Comparison of ENCODE assay signal across 17 cellular contexts in genomic region chr3:134709563-134710312, GRCh38. TPM values are rescaled to one million over a fixed set of nuclear protein-coding genes. Genes with fewer than 3 reads are reported as not detected.
DNase-seq lines count a peak whose midpoint lies in the region; ATAC-seq and TF ChIP-seq lines count a peak whose summit lies in the region.
"Had no signal": no experiment of that assay in that cellular context is flagged by ENCODE, and none has a peak within 500 bp of the region (broad histone marks: within the 10 kb centered on the region; RNA-seq: fewer than 3 reads in every experiment).

No MANE protein-coding gene starts in this region.

- H3K27me3 Mint-ChIP-seq in activated CD4-positive, alpha-beta T cell treated with anti-CD3 and anti-CD28 coated beads, Interleukin-2, amount 10 ng/mL, durations not matched to agents 24 days and 14 days: peaks cover 2% of the 10 kb centered on the region
- H3K27me3 Mint-ChIP-seq in activated naive CD4-positive, alpha-beta T cell treated with anti-CD3 and anti-CD28 coated beads for 36 hours (ENCODE audit: low read depth): peaks cover 2% of the 10 kb centered on the region

- no peak for TF ChIP-seq CTCF in cardiac fibroblast (IDR thresholded peaks at IDR 0.05; ENCODE audit: low read depth, low read length)
- no peak for TF ChIP-seq CTCF in left lung (IDR thresholded peaks at IDR 0.05)
- no peak for TF ChIP-seq CTCF in spleen (IDR thresholded peaks at IDR 0.05 in 8 of 11, conservative IDR thresholded peaks at IDR 0.05 in 3 of 11)

- WGBS in spleen, 5 donors: 69 to 80% (median 76%) methylated on average over 5 of the region's 5 CpGs

- no peaks in the 10 kb centered on the region for H3K36me3 ChIP-seq in left lung
- H3K36me3 ChIP-seq in spleen: no peaks in the 10 kb centered on the region
- H3K36me3 ChIP-seq: prostate gland, tibial nerve had no signal

- no peak overlapping the region for H3K4me3 Mint-ChIP-seq in activated CD4-positive, alpha-beta T cell treated with anti-CD3 and anti-CD28 coated beads, Interleukin-2, amount 10 ng/mL, durations not matched to agents 24 days and 14 days
- H3K4me3 Mint-ChIP-seq in activated naive CD4-positive, alpha-beta T cell treated with anti-CD3 and anti-CD28 coated beads for 36 hours: no peak overlapping the region
- H3K4me3 Mint-ChIP-seq: CD8-positive, alpha-beta memory T cell; effector memory CD8-positive, alpha-beta T cell had no signal

- H3K9me3 ChIP-seq in left lung (no peaks in the 10 kb centered on the region), spleen (no peaks in the 10 kb centered on the region)
- H3K9me3 ChIP-seq: prostate gland, tibial nerve had no signal

- H3K4me1 ChIP-seq in left lung: no peaks in the 10 kb centered on the region
- no peaks in the 10 kb centered on the region for H3K4me1 ChIP-seq in spleen
- H3K4me1 ChIP-seq: prostate gland had no signal

- no peak for TF ChIP-seq POLR2A in spleen (IDR thresholded peaks at IDR 0.05)

- H3K4me1 Mint-ChIP-seq in activated CD4-positive, alpha-beta T cell treated with anti-CD3 and anti-CD28 coated beads, Interleukin-2, amount 10 ng/mL, durations not matched to agents 24 days and 14 days: no peaks in the 10 kb centered on the region
- H3K4me1 Mint-ChIP-seq in activated naive CD4-positive, alpha-beta T cell treated with anti-CD3 and anti-CD28 coated beads for 36 hours (ENCODE audit: low read depth): no peaks in the 10 kb centered on the region
- H3K4me1 Mint-ChIP-seq: CD8-positive, alpha-beta memory T cell had no signal

- intact Hi-C loops in activated CD4-positive, alpha-beta T cell treated with anti-CD3 and anti-CD28 coated beads, Interleukin-2, amount 10 ng/mL, durations not matched to agents 24 days and 14 days (cut with micrococcal nuclease): no loop called here
- intact Hi-C loops in left lung (cut with DNase I) (no loop called here), spleen (cut with DNase I; ENCODE audit: low total_unique reads) (no loop called here)
- intact Hi-C loops in activated naive CD4-positive, alpha-beta T cell treated with anti-CD3 and anti-CD28 coated beads for 36 hours (cut with micrococcal nuclease): no loop called here

- no peaks in the 10 kb centered on the region for H3K27me3 ChIP-seq in left lung
- H3K27me3 ChIP-seq in spleen (replicated peaks in 1 of 7): no peaks in the 10 kb centered on the region
- H3K27me3 ChIP-seq: tibial nerve had no signal

- H3K4me3 ChIP-seq in cardiac fibroblast (replicated peaks in 1 of 2; ENCODE audit: low read depth in 2 of 2, low read length in 2 of 2): no peak overlapping the region
- H3K4me3 ChIP-seq in left lung: no peak overlapping the region
- no peak overlapping the region for H3K4me3 ChIP-seq in spleen
- H3K4me3 ChIP-seq: prostate gland, tibial nerve had no signal

- peak; percentile 21 for ATAC-seq in left lung
- ATAC-seq in GM21447 (IDR thresholded peaks at IDR 0.05; ENCODE audit: unreplicated experiment): no peak
- ATAC-seq: effector memory CD8-positive, alpha-beta T cell had no signal

- DNase-seq in activated CD4-positive, alpha-beta T cell treated with anti-CD3 and anti-CD28 coated beads, Interleukin-2, amount 10 ng/mL, durations not matched to agents 24 days and 14 days: peak; percentile 33
- no peak for DNase-seq in activated CD4-positive, alpha-beta T cell treated with anti-CD3 and anti-CD28 coated beads, Interleukin-2, amount 50 U/mL, for 1 hour
- DNase-seq in cardiac fibroblast (ENCODE audit: low read depth in 2 of 2) (peak; percentile 6 to 38), left lung (no peak), spleen (no peak), SIG-M5 treated with dmso at 0.1 percent for 504 hours (lab: John Stamatoyannopoulos, UW; ENCODE audit: unreplicated experiment) (no peak)
- no peak for DNase-seq in activated naive CD4-positive, alpha-beta T cell treated with anti-CD3 and anti-CD28 coated beads for 36 hours
- DNase-seq: activated CD8-positive, alpha-beta memory T cell treated with anti-CD3 and anti-CD28 coated beads for 24 hours; activated effector memory CD4-positive, alpha-beta T cell treated with anti-CD3 and anti-CD28 coated beads, Interleukin-2, amount 50 U/mL, for 16 hours; CD8-positive, alpha-beta memory T cell; effector memory CD8-positive, alpha-beta T cell; GF-D8; islet precursor cell; MV-4-11 had no signal

- no peaks in the 10 kb centered on the region for H3K9me3 Mint-ChIP-seq in activated CD4-positive, alpha-beta T cell treated with anti-CD3 and anti-CD28 coated beads, Interleukin-2, amount 10 ng/mL, durations not matched to agents 24 days and 14 days
- H3K9me3 Mint-ChIP-seq in activated naive CD4-positive, alpha-beta T cell treated with anti-CD3 and anti-CD28 coated beads for 36 hours: no peaks in the 10 kb centered on the region
- H3K9me3 Mint-ChIP-seq: CD8-positive, alpha-beta memory T cell; effector memory CD8-positive, alpha-beta T cell had no signal

- CTCF ChIA-PET in activated naive CD4-positive, alpha-beta T cell treated with anti-CD3 and anti-CD28 coated beads for 36 hours (lab: Charles Lee): interaction anchor here (0.5 kb wide), 1 partner anchor 13 kb away, joined by 3 read pairs; no protein-coding TSS in a partner anchor

- no peaks in the 10 kb centered on the region for H3K36me3 Mint-ChIP-seq in activated CD4-positive, alpha-beta T cell treated with anti-CD3 and anti-CD28 coated beads, Interleukin-2, amount 10 ng/mL, durations not matched to agents 24 days and 14 days (ENCODE audit: low read depth)
- no peaks in the 10 kb centered on the region for H3K36me3 Mint-ChIP-seq in activated naive CD4-positive, alpha-beta T cell treated with anti-CD3 and anti-CD28 coated beads for 36 hours (ENCODE audit: low read depth)
- H3K36me3 Mint-ChIP-seq: CD8-positive, alpha-beta memory T cell had no signal

- H3K27ac Mint-ChIP-seq in activated CD4-positive, alpha-beta T cell treated with anti-CD3 and anti-CD28 coated beads, Interleukin-2, amount 10 ng/mL, durations not matched to agents 24 days and 14 days: no peak overlapping the region
- no peak overlapping the region for H3K27ac Mint-ChIP-seq in activated naive CD4-positive, alpha-beta T cell treated with anti-CD3 and anti-CD28 coated beads for 36 hours
- H3K27ac Mint-ChIP-seq: CD8-positive, alpha-beta memory T cell; effector memory CD8-positive, alpha-beta T cell had no signal

- H3K27ac ChIP-seq in left lung (no peak overlapping the region), spleen (no peak overlapping the region)

RNA-seq across cellular contexts. Expression of gene KY, which starts 58.9 kb away (rescaled TPM):
- not detected in 2 replicates for total RNA-seq in activated CD4-positive, alpha-beta T cell treated with anti-CD3 and anti-CD28 coated beads, Interleukin-2, amount 10 ng/mL, durations not matched to agents 24 days and 14 days
- total RNA-seq in left lung (under 1 TPM; 0.10 to 0.23 TPM), spleen (under 1 TPM in 1 of 7 donors, not detected in 6; 0.17 TPM)
- total RNA-seq in activated naive CD4-positive, alpha-beta T cell treated with anti-CD3 and anti-CD28 coated beads for 36 hours: not detected
- not detected for polyA plus RNA-seq in spleen
- total RNA-seq: CD8-positive, alpha-beta memory T cell had no signal

Comparison
In these comparisons a context has a peak if more than half of its experiments do, and no peak if none do; other contexts are left out.
1. DNase-seq: peak in activated CD4-positive, alpha-beta T cell treated with anti-CD3 and anti-CD28 coated beads, Interleukin-2, amount 10 ng/mL, durations not matched to agents 24 days and 14 days (single experiment) and cardiac fibroblast (2 of 2); none in activated CD4-positive, alpha-beta T cell treated with anti-CD3 and anti-CD28 coated beads, Interleukin-2, amount 50 U/mL, for 1 hour (single experiment), left lung (0 of 2), activated naive CD4-positive, alpha-beta T cell treated with anti-CD3 and anti-CD28 coated beads for 36 hours (single experiment), spleen (single experiment) and SIG-M5 treated with dmso at 0.1 percent for 504 hours (single experiment).